19 cellular contexts compared by ENCODE assay signal in genomic region chr15:87844031-87844430, GRCh38.
"Had no signal": no experiment of that assay in that cellular context is flagged by ENCODE, and none has a peak within 500 bp of the region (broad histone marks: within the 10 kb centered on the region; RNA-seq: fewer than 3 reads in every experiment).

No MANE protein-coding gene starts in this region.

- ATAC-seq: heart left ventricle; lower lobe of right lung; stimulated activated naive B cell treated with anti-CD40 and anti-IgM and Interleukin-4, amounts not matched to agents 10 μg/mL and 1 μg/mL and 100 μg/mL, for 72 hours had no signal

- H3K4me1 Mint-ChIP-seq: neural progenitor cell; stimulated activated naive B cell treated with anti-CD40 and anti-IgM and Interleukin-4, amounts not matched to agents 10 μg/mL and 1 μg/mL and 100 μg/mL, for 72 hours had no signal

- H3K4me3 Mint-ChIP-seq: natural killer cell treated with Interleukin-12 subunit alpha and Interleukin-12 subunit beta and Interleukin-15 and Interleukin-18, amount 100 ng/mL, for 72 hours; neural progenitor cell; stimulated activated naive B cell treated with anti-CD40 and anti-IgM and Interleukin-4, amounts not matched to agents 10 μg/mL and 1 μg/mL and 100 μg/mL, for 72 hours had no signal

- H3K9me3 Mint-ChIP-seq: neural progenitor cell had no signal

- H3K27ac Mint-ChIP-seq: natural killer cell treated with Interleukin-12 subunit alpha and Interleukin-12 subunit beta and Interleukin-15 and Interleukin-18, amount 100 ng/mL, for 72 hours; neural progenitor cell; stimulated activated naive B cell treated with anti-CD40 and anti-IgM and Interleukin-4, amounts not matched to agents 10 μg/mL and 1 μg/mL and 100 μg/mL, for 72 hours had no signal

- H3K27me3 Mint-ChIP-seq: stimulated activated naive B cell treated with anti-CD40 and anti-IgM and Interleukin-4, amounts not matched to agents 10 μg/mL and 1 μg/mL and 100 μg/mL, for 72 hours had no signal

- DNase-seq: cortex of kidney; effector CD8-positive, alpha-beta T cell; heart left ventricle; hypothalamus; islet precursor cell; left ventricle myocardium inferior; lower lobe of right lung; mesenchymal stem cell; midbrain; nucleus accumbens; ovary; sigmoid colon; stimulated activated CD4-positive, alpha-beta T cell treated with anti-CD3 and anti-CD28 coated beads, Interleukin-2, amount 100 ng/mL, for 24 hours; stimulated activated CD4-positive, alpha-beta T cell treated with anti-CD3 and anti-CD28 coated beads, Interleukin-4, amount 100 ng/mL, for 4 hours; stimulated activated naive B cell treated with anti-CD40 and anti-IgM and Interleukin-4, amounts not matched to agents 10 μg/mL and 1 μg/mL and 100 μg/mL, for 72 hours; stomach; transverse colon had no signal
